In the genomic region with DNA sequence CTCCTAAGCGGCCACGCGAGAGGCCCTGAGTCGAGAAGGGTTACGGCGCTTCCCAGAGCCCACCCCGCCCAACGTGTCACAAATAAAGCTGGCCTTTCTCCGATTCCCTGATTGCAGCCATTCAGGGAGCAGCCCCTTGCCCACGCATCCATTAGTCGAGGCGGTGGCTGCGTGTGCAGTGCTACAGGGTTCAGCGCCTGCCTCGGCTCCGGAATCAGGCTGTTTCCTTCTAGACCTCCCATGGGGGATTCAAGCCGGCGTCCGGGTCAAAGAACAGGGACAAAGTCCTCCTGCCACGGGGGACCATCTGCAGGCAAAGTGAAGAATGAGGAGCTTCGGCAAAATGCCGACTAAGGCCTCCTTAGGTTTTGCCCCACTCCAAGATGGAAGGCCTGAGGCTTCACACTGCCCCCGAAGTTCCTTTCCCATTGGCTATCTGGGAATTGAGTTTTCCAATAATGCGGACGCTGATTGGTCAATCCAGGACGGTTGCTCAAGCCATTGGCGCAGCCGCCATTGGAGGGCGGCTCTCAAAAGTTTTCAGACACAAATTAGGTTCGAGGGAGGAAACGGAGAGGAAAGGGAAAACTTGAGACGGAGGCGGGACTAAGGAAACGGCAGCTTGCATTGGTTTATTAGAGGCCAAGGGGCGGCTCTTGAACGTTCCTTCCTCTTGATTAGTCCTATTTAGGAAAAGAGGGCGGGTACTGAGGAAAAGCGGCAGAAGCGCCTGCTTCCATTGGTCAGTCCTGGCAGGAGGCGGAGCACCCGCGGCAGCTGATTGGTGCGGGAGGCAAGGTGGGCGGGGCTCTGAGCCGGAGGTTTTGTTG, we compare ENCODE assay signal across 1 cellular context.
A peak's percentile ranks its signal among the peaks of the same experiment; 100 is the strongest.
TF ChIP-seq lines count a peak whose summit lies in the region.

No MANE protein-coding gene starts in this region.

TF ChIP-seq in H1, 55 proteins besides CTCF, POLR2A, EP300 and RAD21:
- TF ChIP-seq SIX5 (IDR thresholded peaks at IDR 0.05; ENCODE audit: low read depth, low read length) (peak; percentile 82), JUND (IDR thresholded peaks at IDR 0.05; ENCODE audit: low read length) (0 out of 2 replicates have a peak, but pooled peaks have one; percentile 2), SIN3A (conservative IDR thresholded peaks at IDR 0.05 in 1 of 2, IDR thresholded peaks at IDR 0.05 in 1 of 2; ENCODE audit: low read depth in 1 of 2, low read length in 2 of 2) (peak in 1 of 2 experiments; percentile 55; a peak in 2 of 4 replicates), PHF8 (conservative IDR thresholded peaks at IDR 0.05; ENCODE audit: low read depth, low read length) (peak; percentile 94), SIRT6 (IDR thresholded peaks at IDR 0.05; ENCODE audit: low read length) (no peak), POU5F1 (IDR thresholded peaks at IDR 0.05; ENCODE audit: low read depth, low read length) (no peak), NRF1 (IDR thresholded peaks at IDR 0.05; ENCODE audit: low read depth, low read length) (0 out of 2 replicates have a peak, but pooled peaks have one; percentile 5), TAF1 (IDR thresholded peaks at IDR 0.05; ENCODE audit: low read depth, low read length) (peak; percentile 94), POLR2AphosphoS5 (IDR thresholded peaks at IDR 0.05; ENCODE audit: low read depth, low read length) (peak; percentile 83), CBX8 (IDR thresholded peaks at IDR 0.05; ENCODE audit: borderline replicate concordance, low read depth, low read length) (no peak), MAFK (IDR thresholded peaks at IDR 0.05; ENCODE audit: low read depth, low read length) (peak; percentile 52; the same call in 1 of the 2 replicates), SRF (IDR thresholded peaks at IDR 0.05; ENCODE audit: low read depth, low read length) (peak; percentile 56; the same call in 1 of the 2 replicates), CHD2 (IDR thresholded peaks at IDR 0.05; ENCODE audit: low read length) (peak; percentile 95), SP4 (IDR thresholded peaks at IDR 0.05; ENCODE audit: low read length) (peak; percentile 93; the same call in 1 of the 2 replicates), GTF2F1 (IDR thresholded peaks at IDR 0.05; ENCODE audit: borderline replicate concordance, low read depth, low read length) (no peak), SAP30 (IDR thresholded peaks at IDR 0.05; ENCODE audit: insufficient read depth, insufficient replicate concordance, low read length) (peak; percentile 25), TBP (IDR thresholded peaks at IDR 0.05; ENCODE audit: low read depth, low read length) (peak; percentile 89), CBX5 (IDR thresholded peaks at IDR 0.05; ENCODE audit: low read depth, low read length) (no peak), TCF12 (IDR thresholded peaks at IDR 0.05; ENCODE audit: low read depth, low read length) (no peak), ASH2L (IDR thresholded peaks at IDR 0.05; ENCODE audit: low read length) (peak; percentile 23), SP1 (IDR thresholded peaks at IDR 0.05; ENCODE audit: low read depth, low read length) (peak; percentile 100), CEBPB (IDR thresholded peaks at IDR 0.05; ENCODE audit: low read depth, low read length) (peak; percentile 69; the same call in 1 of the 2 replicates), YY1 (IDR thresholded peaks at IDR 0.05; ENCODE audit: low read depth, low read length) (peak; percentile 99), TAF7 (optimal IDR thresholded peaks at IDR 0.05; ENCODE audit: borderline replicate concordance, low read depth, low read length) (peak; percentile 94), SP2 (IDR thresholded peaks at IDR 0.05; ENCODE audit: low read length) (peak; percentile 87), RBBP5 (IDR thresholded peaks at IDR 0.05; ENCODE audit: borderline replicate concordance, low read depth, low read length) (no peak), CTBP2 (IDR thresholded peaks at IDR 0.05; ENCODE audit: borderline replicate concordance, insufficient read depth, insufficient read length, low read length) (no peak), RXRA (IDR thresholded peaks at IDR 0.05; ENCODE audit: insufficient read depth, low read depth, low read length) (no peak), BACH1 (IDR thresholded peaks at IDR 0.05; ENCODE audit: low read length) (peak; percentile 63)
- TF ChIP-seq, protein P1, sequence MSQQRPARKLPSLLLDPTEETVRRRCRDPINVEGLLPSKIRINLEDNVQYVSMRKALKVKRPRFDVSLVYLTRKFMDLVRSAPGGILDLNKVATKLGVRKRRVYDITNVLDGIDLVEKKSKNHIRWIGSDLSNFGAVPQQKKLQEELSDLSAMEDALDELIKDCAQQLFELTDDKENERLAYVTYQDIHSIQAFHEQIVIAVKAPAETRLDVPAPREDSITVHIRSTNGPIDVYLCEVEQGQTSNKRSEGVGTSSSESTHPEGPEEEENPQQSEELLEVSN (IDR thresholded peaks at IDR 0.05): no peak
- TF ChIP-seq, protein P2, sequence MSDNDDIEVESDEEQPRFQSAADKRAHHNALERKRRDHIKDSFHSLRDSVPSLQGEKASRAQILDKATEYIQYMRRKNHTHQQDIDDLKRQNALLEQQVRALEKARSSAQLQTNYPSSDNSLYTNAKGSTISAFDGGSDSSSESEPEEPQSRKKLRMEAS (IDR thresholded peaks at IDR 0.05): no peak; the same call in 1 of the 2 replicates
